In the genomic region with DNA sequence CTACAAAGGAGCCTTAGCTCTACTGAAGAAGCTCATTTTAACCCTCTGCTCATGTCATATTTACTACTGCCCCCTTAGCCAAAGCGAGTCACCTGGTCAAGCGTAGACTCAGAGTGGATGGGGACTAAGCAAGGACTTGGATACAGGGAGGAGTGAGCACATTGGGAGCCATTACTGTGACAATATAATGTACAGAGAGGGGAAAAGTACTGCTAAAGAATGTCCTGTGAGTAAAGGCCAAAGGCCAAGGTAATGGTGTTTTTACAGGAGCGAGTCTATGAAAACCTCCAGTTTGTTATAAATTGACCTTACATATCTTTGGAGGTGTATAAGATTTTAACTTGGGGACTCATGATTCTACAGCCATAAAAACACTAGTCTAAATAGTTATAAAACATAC, we compare ENCODE assay signal across 17 cellular contexts.
"Had no signal": no experiment of that assay in that cellular context is flagged by ENCODE, and none has a peak within 500 bp of the region (broad histone marks: within the 10 kb centered on the region; RNA-seq: fewer than 3 reads in every experiment).

No MANE protein-coding gene starts in this region.

- H3K36me3 ChIP-seq: adrenal gland, cardiac muscle cell, gastroesophageal sphincter, SJSA1, stomach, upper lobe of right lung had no signal

- DNase-seq: activated CD4-positive, CD25-positive, alpha-beta regulatory T cell treated with anti-CD3 and anti-CD28 coated beads, Interleukin-2, amount 50 U/mL, for 72 hours; activated CD8-positive, alpha-beta T cell treated with anti-CD3 and anti-CD28 coated beads for 36 hours; activated naive CD4-positive, alpha-beta T cell treated with Interleukin-2 at 50 U/mL for 16 hours; adrenal gland; erythroblast; left colon; mammary epithelial cell; naive thymus-derived CD8-positive, alpha-beta T cell; nucleus accumbens; small intestine; stomach; testis; upper lobe of right lung had no signal

- H3K4me3 ChIP-seq: adrenal gland, cardiac muscle cell, gastroesophageal sphincter, SJSA1, stomach, testis, upper lobe of right lung had no signal

- H3K27ac ChIP-seq: cardiac muscle cell, gastroesophageal sphincter, SJSA1, testis, upper lobe of right lung had no signal

- H3K4me3 Mint-ChIP-seq: activated CD8-positive, alpha-beta T cell treated with anti-CD3 and anti-CD28 coated beads for 36 hours; naive thymus-derived CD8-positive, alpha-beta T cell; T-helper 2 cell treated with Interferon-gamma antibody and Interleukin-4, amounts not matched to agents 5 μg/mL and 100 μg/mL, for 36 hours had no signal

- ATAC-seq: activated CD8-positive, alpha-beta T cell treated with anti-CD3 and anti-CD28 coated beads for 36 hours; left colon; naive thymus-derived CD8-positive, alpha-beta T cell had no signal

- H3K9me3 Mint-ChIP-seq: activated CD8-positive, alpha-beta T cell treated with anti-CD3 and anti-CD28 coated beads for 36 hours; T-helper 2 cell treated with Interferon-gamma antibody and Interleukin-4, amounts not matched to agents 5 μg/mL and 100 μg/mL, for 36 hours had no signal

- H3K4me1 ChIP-seq: gastroesophageal sphincter, SJSA1, stomach, testis, upper lobe of right lung had no signal

- H3K9me3 ChIP-seq: adrenal gland, gastroesophageal sphincter, SJSA1, stomach, testis, upper lobe of right lung had no signal

- H3K36me3 Mint-ChIP-seq: naive thymus-derived CD8-positive, alpha-beta T cell had no signal

- H3K27me3 Mint-ChIP-seq: activated CD8-positive, alpha-beta T cell treated with anti-CD3 and anti-CD28 coated beads for 36 hours; naive thymus-derived CD8-positive, alpha-beta T cell had no signal

- H3K27ac Mint-ChIP-seq: activated CD8-positive, alpha-beta T cell treated with anti-CD3 and anti-CD28 coated beads for 36 hours; naive thymus-derived CD8-positive, alpha-beta T cell; T-helper 2 cell treated with Interferon-gamma antibody and Interleukin-4, amounts not matched to agents 5 μg/mL and 100 μg/mL, for 36 hours had no signal

- H3K27me3 ChIP-seq: adrenal gland, cardiac muscle cell, gastroesophageal sphincter, SJSA1, stomach, testis, upper lobe of right lung had no signal
